ENCODE assay signal across 17 cellular contexts in the genomic region with DNA sequence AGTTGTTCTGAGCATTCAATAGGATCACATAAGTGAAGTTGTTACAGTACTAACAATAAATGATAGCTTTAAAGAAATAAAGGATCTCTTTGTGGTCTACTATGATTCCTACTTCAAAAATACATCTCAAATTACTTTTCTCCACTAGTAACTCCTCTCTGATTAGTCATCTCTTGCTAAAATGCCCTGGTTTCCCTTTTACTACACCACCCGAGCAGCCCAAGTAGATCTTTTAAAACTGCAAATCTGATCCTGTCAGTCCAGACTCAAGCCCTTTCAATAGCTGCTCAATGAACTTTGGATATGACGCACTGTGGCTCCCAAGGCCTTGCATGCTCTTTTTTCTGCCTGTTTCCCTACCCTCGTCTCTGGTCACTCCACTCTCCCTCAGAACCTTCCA.
"Had no signal": no experiment of that assay in that cellular context is flagged by ENCODE, and none has a peak within 500 bp of the region (broad histone marks: within the 10 kb centered on the region; RNA-seq: fewer than 3 reads in every experiment).

No MANE protein-coding gene starts in this region.

- DNase-seq: activated B cell treated with CpG ODN at 0.5 μM for 24 hours; activated CD4-positive, alpha-beta memory T cell treated with anti-CD3 and anti-CD28 coated beads, Interleukin-2, amount 10 ng/mL, durations not matched to agents 7 days and 5 days; activated CD4-positive, alpha-beta T cell treated with anti-CD3 and anti-CD28 coated beads for 48 hours; activated CD8-positive, alpha-beta memory T cell treated with anti-CD3 and anti-CD28 coated beads, Interleukin-2, amount 10 ng/mL, durations not matched to agents 7 days and 5 days; activated naive CD4-positive, alpha-beta T cell; activated naive CD8-positive, alpha-beta T cell treated with anti-CD3 and anti-CD28 coated beads for 36 hours; activated T-cell treated with anti-CD3 and anti-CD28 coated beads, Interleukin-2, amount 50 U/mL, for 1 hour; brain microvascular endothelial cell; cortex of kidney; erythroblast; left cardiac atrium; lower lobe of right lung; nucleus accumbens; sigmoid colon; stimulated activated naive CD4-positive, alpha-beta T cell; thyroid gland had no signal

- H3K4me3 ChIP-seq: hepatocyte, lower lobe of right lung, sigmoid colon, thyroid gland had no signal
